ENCODE assay signal across 17 cellular contexts in the genomic region with DNA sequence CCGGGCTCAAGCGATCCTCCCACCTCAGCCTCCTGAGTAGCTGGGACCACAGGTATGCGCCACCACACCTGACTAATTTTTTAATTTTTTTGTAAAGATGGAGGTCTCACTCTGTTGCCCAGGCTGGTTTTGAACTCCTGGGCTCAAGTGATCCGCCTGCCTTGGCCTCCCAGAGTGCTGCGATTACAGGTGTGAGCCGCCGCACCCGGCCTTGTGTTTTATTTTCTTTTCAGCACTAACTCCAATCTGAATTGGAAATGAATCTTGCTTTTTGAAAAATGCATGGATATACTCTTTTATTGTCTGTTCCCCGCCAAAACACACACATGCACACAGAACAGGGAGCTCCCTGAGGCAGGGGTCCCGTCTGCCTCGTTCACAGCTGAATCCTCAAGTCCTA. TPM values are rescaled to one million over a fixed set of nuclear protein-coding genes. Genes with fewer than 3 reads are reported as not detected.
DNase-seq lines count a peak whose midpoint lies in the region; ATAC-seq and TF ChIP-seq lines count a peak whose summit lies in the region.
"Had no signal": no experiment of that assay in that cellular context is flagged by ENCODE, and none has a peak within 500 bp of the region (broad histone marks: within the 10 kb centered on the region; RNA-seq: fewer than 3 reads in every experiment).

No MANE protein-coding gene starts in this region.

- no peaks in the 10 kb centered on the region for H3K9me2 ChIP-seq in Loucy (replicated peaks; ENCODE audit: low read depth, low read length)

- H3K9ac ChIP-seq in Loucy (ENCODE audit: low read depth, low read length, poor library complexity, severe bottlenecking) = peak overlapping the region; percentile 45

- H4K20me1 ChIP-seq in Loucy (ENCODE audit: insufficient read depth, low read length, poor library complexity, severe bottlenecking) = peaks cover 13% of the 10 kb centered on the region

- H3K79me2 ChIP-seq in Loucy (ENCODE audit: insufficient read depth, low read length) = peaks cover 19% of the 10 kb centered on the region

- H3K36me3 Mint-ChIP-seq in activated naive CD4-positive, alpha-beta T cell treated with anti-CD3 and anti-CD28 coated beads, Interleukin-2, amount 10 ng/mL, durations not matched to agents 7 days and 5 days = no peaks in the 10 kb centered on the region
- H3K36me3 Mint-ChIP-seq in brain = no peaks in the 10 kb centered on the region

- H3K4me3 ChIP-seq in Loucy (ENCODE audit: low read length, poor library complexity, severe bottlenecking) = peak overlapping the region; percentile 76
- peak overlapping the region; percentile 98 for H3K4me3 ChIP-seq in psoas muscle

- H3K4me1 Mint-ChIP-seq in activated naive CD4-positive, alpha-beta T cell treated with anti-CD3 and anti-CD28 coated beads, Interleukin-2, amount 10 ng/mL, durations not matched to agents 7 days and 5 days = peaks cover 23% of the 10 kb centered on the region
- peaks cover 50% of the 10 kb centered on the region for H3K4me1 Mint-ChIP-seq in brain

- no peak overlapping the region for H2AFZ ChIP-seq in Loucy (ENCODE audit: low read length)

- peak overlapping the region; percentile 81 for H3K4me2 ChIP-seq in Loucy (ENCODE audit: low read depth, low read length, poor library complexity, severe bottlenecking)

- H3K27ac ChIP-seq in psoas muscle = no peak overlapping the region

- CTCF ChIA-PET in activated naive CD4-positive, alpha-beta T cell treated with anti-CD3 and anti-CD28 coated beads, Interleukin-2, amount 10 ng/mL, durations not matched to agents 7 days and 5 days (lab: Charles Lee) = no interaction called here

- H3K36me3 ChIP-seq in Loucy (ENCODE audit: insufficient read depth, low read length) = no peaks in the 10 kb centered on the region
- no peaks in the 10 kb centered on the region for H3K36me3 ChIP-seq in psoas muscle (ENCODE audit: insufficient read depth in 1 of 2, low read depth in 1 of 2)

- H3K27me3 Mint-ChIP-seq in activated naive CD4-positive, alpha-beta T cell treated with anti-CD3 and anti-CD28 coated beads, Interleukin-2, amount 10 ng/mL, durations not matched to agents 7 days and 5 days = peaks cover 22% of the 10 kb centered on the region
- peaks cover 32% of the 10 kb centered on the region for H3K27me3 Mint-ChIP-seq in brain

- H3K9me3 Mint-ChIP-seq in activated naive CD4-positive, alpha-beta T cell treated with anti-CD3 and anti-CD28 coated beads, Interleukin-2, amount 10 ng/mL, durations not matched to agents 7 days and 5 days = no peaks in the 10 kb centered on the region
- H3K9me3 Mint-ChIP-seq in brain = peaks cover 0 to 6% (median 3%) of the 10 kb centered on the region in 5 experiments

- H3K9me3 ChIP-seq in Loucy (ENCODE audit: insufficient read depth, low read depth, low read length) = no peaks in the 10 kb centered on the region
- no peaks in the 10 kb centered on the region for H3K9me3 ChIP-seq in psoas muscle

- peaks cover 3% of the 10 kb centered on the region for H3K27me3 ChIP-seq in Loucy (ENCODE audit: insufficient read depth, low read length, poor library complexity, severe bottlenecking)
- H3K27me3 ChIP-seq in psoas muscle (ENCODE audit: insufficient read depth in 3 of 3, low read length in 2 of 3) = no peaks in the 10 kb centered on the region
- H3K27me3 ChIP-seq: dorsolateral prefrontal cortex had no signal

- WGBS in psoas muscle, 3 donors = 78 to 83% (median 79%) methylated on average over 11 of the region's 11 CpGs

- H3F3A ChIP-seq in Loucy (ENCODE audit: low read depth) = 0 out of 2 replicates have a peak, but pooled peaks cover 3% of the 10 kb centered on the region

- no peak for ATAC-seq in psoas muscle

- DNase-seq in activated naive CD4-positive, alpha-beta T cell treated with anti-CD3 and anti-CD28 coated beads, Interleukin-2, amount 10 ng/mL, durations not matched to agents 7 days and 5 days = no peak
- DNase-seq in activated naive CD4-positive, alpha-beta T cell treated with anti-CD3 and anti-CD28 coated beads, Interleukin-2, amount 50 U/mL, for 16 hours = no peak
- DNase-seq in psoas muscle (no peak), HPDE6-E6E7 (ENCODE audit: extremely low spot score) (no peak), NCI-H2081 treated with DMSO at 0.1 percent for 48 hours (lab: John Stamatoyannopoulos, UW) (no peak), OCI-M2 (lab: John Stamatoyannopoulos, UW; ENCODE audit: unreplicated experiment) (no peak)
- DNase-seq: dorsolateral prefrontal cortex; H7; midbrain; NCI-H187 treated with DMSO at 0.1 percent for 48 hours; NCI-H774; stimulated activated CD4-positive, alpha-beta T cell treated with anti-CD3 and anti-CD28 coated beads, Interleukin-1b, Interleukin-23, amount 100 ng/mL, for 48 hours had no signal

- no peak for TF ChIP-seq CTCF in Loucy (conservative IDR thresholded peaks at IDR 0.05; ENCODE audit: low read length)
- no peak for TF ChIP-seq CTCF in brain (conservative IDR thresholded peaks at IDR 0.05)
- TF ChIP-seq CTCF in psoas muscle (IDR thresholded peaks at IDR 0.05) = no peak

- H3K4me1 ChIP-seq in Loucy (ENCODE audit: insufficient read depth, low read length, poor library complexity, severe bottlenecking) = peaks cover 33% of the 10 kb centered on the region
- H3K4me1 ChIP-seq in psoas muscle = peaks cover 2% of the 10 kb centered on the region

- H3K27ac Mint-ChIP-seq in activated naive CD4-positive, alpha-beta T cell treated with anti-CD3 and anti-CD28 coated beads, Interleukin-2, amount 10 ng/mL, durations not matched to agents 7 days and 5 days = peak overlapping the region; percentile 85
- peak overlapping the region in 2 of 5 experiments; percentile 75 to 92 for H3K27ac Mint-ChIP-seq in brain

- intact Hi-C loops in psoas muscle (cut with DNase I) = no loop called here

- peak overlapping the region; percentile 74 for H3K4me3 Mint-ChIP-seq in activated naive CD4-positive, alpha-beta T cell treated with anti-CD3 and anti-CD28 coated beads, Interleukin-2, amount 10 ng/mL, durations not matched to agents 7 days and 5 days
- peak overlapping the region; percentile 82 to 90 (median 87) for H3K4me3 Mint-ChIP-seq in brain

RNA-seq across cellular contexts. Expression of a gene that starts 1.3 kb away (rescaled TPM):
- polyA plus RNA-seq in brain (ENCODE audit: insufficient read depth, low read depth, low replicate concordance) (43.8 TPM), psoas muscle (100 to 1,000 TPM in 2 of 3 donors, 10 to 100 TPM in 1; 78.7 to 177 (median 109) TPM)
- 10 to 100 TPM; 32.0 to 78.0 (median 48.1) TPM for total RNA-seq in psoas muscle

RNA-seq across cellular contexts. Expression of a gene that starts 1.8 kb away (rescaled TPM):
- 3.1 TPM for polyA plus RNA-seq in brain (ENCODE audit: insufficient read depth, low read depth, low replicate concordance)
- not detected for total RNA-seq in psoas muscle
- polyA plus RNA-seq in psoas muscle = not detected
- total RNA-seq: LHCN-M2, pulmonary artery endothelial cell, SK-MEL-5 had no signal

RNA-seq across cellular contexts. Expression of a gene that starts 13.7 kb away (rescaled TPM):
- polyA plus RNA-seq in brain (ENCODE audit: insufficient read depth, low read depth, low replicate concordance) (6.5 TPM), psoas muscle (10 to 100 TPM; 11.8 to 12.4 (median 12.2) TPM)
- 10 to 100 TPM in 2 of 4 donors, 1 to 10 TPM in 2; 5.9 to 14.3 (median 11.5) TPM for total RNA-seq in psoas muscle

RNA-seq across cellular contexts. Expression of a gene that starts 19.6 kb away (rescaled TPM):
- polyA plus RNA-seq in brain (ENCODE audit: insufficient read depth, low read depth, low replicate concordance) = 6.0 TPM
- total RNA-seq in psoas muscle = not detected
- polyA plus RNA-seq in psoas muscle = under 1 TPM in 1 of 3 donors, not detected in 2; 0.01 TPM
- total RNA-seq: pulmonary artery endothelial cell, SK-MEL-5 had no signal

RNA-seq across cellular contexts. Expression of a gene that starts 22.3 kb away (rescaled TPM):
- polyA plus RNA-seq in brain (ENCODE audit: insufficient read depth, low read depth, low replicate concordance) (95.6 TPM), psoas muscle (1 to 10 TPM; 2.0 to 4.2 (median 3.6) TPM)
- 1 to 10 TPM; 2.6 to 6.3 (median 4.5) TPM for total RNA-seq in psoas muscle
